1 cellular context compared by ENCODE assay signal in the genomic region with DNA sequence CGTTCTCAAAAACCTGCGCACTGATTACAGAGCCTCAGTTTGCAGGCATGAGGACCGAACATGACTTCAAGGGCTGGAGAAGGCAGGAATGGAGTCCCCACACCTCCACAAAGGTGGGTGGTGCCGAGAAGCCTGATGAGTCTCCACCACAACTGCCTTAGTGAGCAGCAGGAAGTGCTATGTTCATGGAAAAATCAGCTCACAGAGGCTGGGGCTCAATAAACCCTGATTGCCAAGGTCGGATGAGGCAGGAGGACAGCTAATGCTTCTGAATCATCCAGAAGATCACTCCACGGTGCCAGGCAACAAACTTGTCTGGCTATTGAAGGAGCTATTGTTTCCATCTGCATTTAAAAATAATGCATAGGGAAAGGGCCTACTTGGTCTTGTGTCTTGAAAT.
TF ChIP-seq lines count a peak whose summit lies in the region.

No MANE protein-coding gene starts in this region.

TF ChIP-seq in GM23338, 12 proteins besides CTCF, POLR2A, EP300 and RAD21 (continued from another document):
- TF ChIP-seq ZNF462 (CRISPR knock-in tag; IDR thresholded peaks at IDR 0.05) (no peak), POLR2AphosphoS5 (IDR thresholded peaks at IDR 0.05; ENCODE audit: low read depth) (no peak), JUNB (IDR thresholded peaks at IDR 0.05; ENCODE audit: unreplicated experiment) (no peak), ZNF331 (CRISPR knock-in tag; IDR thresholded peaks at IDR 0.05; ENCODE audit: low read depth) (no peak), STAT1 (IDR thresholded peaks at IDR 0.05; ENCODE audit: unreplicated experiment) (no peak), CREB1 (CRISPR knock-in tag; IDR thresholded peaks at IDR 0.05; ENCODE audit: low read depth) (no peak)
